Comparison of ENCODE assay signal across 22 cellular contexts in the genomic region with DNA sequence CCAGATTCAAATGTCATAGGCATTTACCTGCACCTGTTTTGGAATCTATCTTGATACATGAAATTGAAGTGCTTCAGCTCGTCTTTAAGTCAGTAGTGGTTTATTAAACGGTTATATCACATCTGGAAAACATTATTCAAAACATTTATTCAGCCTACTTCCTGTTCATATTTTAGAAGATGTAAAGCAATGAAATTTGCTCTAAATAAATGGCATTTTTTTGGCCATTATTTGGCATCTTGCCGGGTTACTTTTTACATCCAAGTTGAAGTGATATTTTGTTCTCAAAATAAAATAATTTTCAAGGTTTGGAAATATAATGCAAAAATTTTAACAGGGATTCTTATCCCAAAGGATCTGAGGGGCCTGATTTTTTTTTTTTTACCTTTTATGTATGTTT.
DNase-seq lines count a peak whose midpoint lies in the region; ATAC-seq, FAIRE-seq and TF ChIP-seq lines count a peak whose summit lies in the region.
"Had no signal": no experiment of that assay in that cellular context is flagged by ENCODE, and none has a peak within 500 bp of the region (broad histone marks: within the 10 kb centered on the region; RNA-seq: fewer than 3 reads in every experiment).

No MANE protein-coding gene starts in this region.

- no TSS peak for BruUV-seq in Caco-2 (replicated peaks; lab: Mats Ljungman, UMichigan)

- H3K9ac ChIP-seq in kidney (ENCODE audit: low read length in 2 of 2): no peak overlapping the region
- H3K9ac ChIP-seq: GM23248 had no signal

- H3K4me3 ChIP-seq in kidney (ENCODE audit: low read length in 2 of 2) (no peak overlapping the region), Caco-2 (ENCODE audit: low read depth, low read length) (no peak overlapping the region)
- H3K4me3 ChIP-seq: A549, GM12878, GM23248 had no signal

- no peaks in the 10 kb centered on the region for H3K9me3 Mint-ChIP-seq in Caco-2 (ENCODE audit: unreplicated experiment)
- H3K9me3 Mint-ChIP-seq: CD4-positive, CD25-positive, alpha-beta regulatory T cell; CD8-positive, alpha-beta T cell had no signal

- H3K27me3 ChIP-seq in Caco-2 (replicated peaks; ENCODE audit: control insufficient read depth, insufficient read depth, low read length): no peaks in the 10 kb centered on the region

- CTCF ChIA-PET in Caco-2 (lab: Charles Lee): interaction anchor here (0.7 kb wide), 1 partner anchor 9 kb away, joined by 3 read pairs; no protein-coding TSS in a partner anchor

- intact Hi-C loops in kidney (cut with DNase I) (no loop called here), Caco-2 (cut with micrococcal nuclease; ENCODE audit: unreplicated experiment) (no loop called here)

- ATAC-seq in SK-N-SH treated with all-trans-retinoic acid at 6 μM for 48 hours: no peak
- ATAC-seq: A549; CD8-positive, alpha-beta T cell; GM12878 had no signal

- DNase-seq in NCI-H1048 (lab: John Stamatoyannopoulos, UW) (peak; percentile 26), kidney (no peak), pons (ENCODE audit: low spot score) (no peak), kidney tubule cell (ENCODE audit: low spot score) (no peak), Caco-2 (no peak)
- DNase-seq: 8988T; C1 segment of cervical spinal cord; CD4-positive, CD25-positive, alpha-beta regulatory T cell; CD8-positive, alpha-beta T cell; DMS 273 treated with DMSO at 0.1 percent for 48 hours; DMS79; EL; GDM1; GM23248; H7; HCEC 1CT had no signal

- H3K4me1 ChIP-seq in kidney (ENCODE audit: control insufficient read depth in 1 of 2, insufficient read depth in 1 of 2, low read depth in 1 of 2, low read length in 2 of 2) (no peaks in the 10 kb centered on the region), Caco-2 (no peaks in the 10 kb centered on the region)
- H3K4me1 ChIP-seq: A549 had no signal

- H3K36me3 ChIP-seq in kidney (ENCODE audit: control insufficient read depth in 1 of 2, insufficient read depth in 2 of 2, low read length in 2 of 2) (no peaks in the 10 kb centered on the region), Caco-2 (ENCODE audit: control insufficient read depth, insufficient read depth, low read length) (no peaks in the 10 kb centered on the region)

- H3K27ac Mint-ChIP-seq in Caco-2 (ENCODE audit: unreplicated experiment): no peak overlapping the region
- H3K27ac Mint-ChIP-seq: CD4-positive, CD25-positive, alpha-beta regulatory T cell; CD8-positive, alpha-beta T cell had no signal

- TF ChIP-seq CTCF in kidney (IDR thresholded peaks at IDR 0.05; ENCODE audit: borderline replicate concordance, extremely low read depth, insufficient read depth): no peak
- no peak for TF ChIP-seq CTCF in Caco-2 (IDR thresholded peaks at IDR 0.05; ENCODE audit: insufficient read depth in 1 of 2, low read depth in 1 of 2, low read length in 1 of 2, severe bottlenecking in 1 of 2, unreplicated experiment in 1 of 2)

- FAIRE-seq in kidney (lab: Jason Lieb, UNC): peak; percentile 15
- FAIRE-seq: A549, D721Med, GM12878, GM19239, H1 had no signal

- H3K9me3 ChIP-seq in kidney (ENCODE audit: control insufficient read depth in 1 of 2, low read length in 2 of 2) (no peaks in the 10 kb centered on the region), Caco-2 (no peaks in the 10 kb centered on the region; the same call in 1 of the 2 replicates)
- H3K9me3 ChIP-seq: A549 had no signal

- POLR2A ChIA-PET in Caco-2 (lab: Charles Lee): no interaction called here

- H3K4me3 Mint-ChIP-seq in Caco-2 (ENCODE audit: unreplicated experiment): no peak overlapping the region
- H3K4me3 Mint-ChIP-seq: CD4-positive, CD25-positive, alpha-beta regulatory T cell; CD8-positive, alpha-beta T cell had no signal

- H3K27ac ChIP-seq in kidney (ENCODE audit: low read depth in 2 of 2, low read length in 2 of 2): no peak overlapping the region
- H3K27ac ChIP-seq: A549, GM23248 had no signal

- no peaks in the 10 kb centered on the region for H3K36me3 Mint-ChIP-seq in Caco-2 (ENCODE audit: insufficient read depth, unreplicated experiment)
- H3K36me3 Mint-ChIP-seq: CD4-positive, CD25-positive, alpha-beta regulatory T cell; CD8-positive, alpha-beta T cell had no signal

- no peaks in the 10 kb centered on the region for H3K4me1 Mint-ChIP-seq in Caco-2 (ENCODE audit: low read depth, unreplicated experiment)
- H3K4me1 Mint-ChIP-seq: CD4-positive, CD25-positive, alpha-beta regulatory T cell had no signal

- H3K27me3 Mint-ChIP-seq in Caco-2 (ENCODE audit: insufficient read depth, unreplicated experiment): peaks cover 5% of the 10 kb centered on the region

TF ChIP-seq in SK-N-SH treated with all-trans-retinoic acid at 6 μM for 48 hours, 23 proteins besides CTCF, POLR2A, EP300 and RAD21:
- TF ChIP-seq, protein P1, sequence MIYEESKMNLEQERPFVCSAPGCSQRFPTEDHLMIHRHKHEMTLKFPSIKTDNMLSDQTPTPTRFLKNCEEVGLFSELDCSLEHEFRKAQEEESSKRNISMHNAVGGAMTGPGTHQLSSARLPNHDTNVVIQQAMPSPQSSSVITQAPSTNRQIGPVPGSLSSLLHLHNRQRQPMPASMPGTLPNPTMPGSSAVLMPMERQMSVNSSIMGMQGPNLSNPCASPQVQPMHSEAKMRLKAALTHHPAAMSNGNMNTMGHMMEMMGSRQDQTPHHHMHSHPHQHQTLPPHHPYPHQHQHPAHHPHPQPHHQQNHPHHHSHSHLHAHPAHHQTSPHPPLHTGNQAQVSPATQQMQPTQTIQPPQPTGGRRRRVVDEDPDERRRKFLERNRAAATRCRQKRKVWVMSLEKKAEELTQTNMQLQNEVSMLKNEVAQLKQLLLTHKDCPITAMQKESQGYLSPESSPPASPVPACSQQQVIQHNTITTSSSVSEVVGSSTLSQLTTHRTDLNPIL (CRISPR knock-in tag; IDR thresholded peaks at IDR 0.05; ENCODE audit: low read depth): no peak
- TF ChIP-seq ZNF8 (CRISPR knock-in tag; IDR thresholded peaks at IDR 0.05) (no peak), ISL1 (CRISPR knock-in tag; IDR thresholded peaks at IDR 0.05) (no peak), TCF4 (CRISPR knock-in tag; IDR thresholded peaks at IDR 0.05; ENCODE audit: borderline replicate concordance) (0 out of 2 replicates have a peak, but pooled peaks have one; percentile 45), SNAI2 (CRISPR knock-in tag; IDR thresholded peaks at IDR 0.05) (no peak), ESRRG (CRISPR knock-in tag; IDR thresholded peaks at IDR 0.05) (no peak)
- TF ChIP-seq, protein P2, sequence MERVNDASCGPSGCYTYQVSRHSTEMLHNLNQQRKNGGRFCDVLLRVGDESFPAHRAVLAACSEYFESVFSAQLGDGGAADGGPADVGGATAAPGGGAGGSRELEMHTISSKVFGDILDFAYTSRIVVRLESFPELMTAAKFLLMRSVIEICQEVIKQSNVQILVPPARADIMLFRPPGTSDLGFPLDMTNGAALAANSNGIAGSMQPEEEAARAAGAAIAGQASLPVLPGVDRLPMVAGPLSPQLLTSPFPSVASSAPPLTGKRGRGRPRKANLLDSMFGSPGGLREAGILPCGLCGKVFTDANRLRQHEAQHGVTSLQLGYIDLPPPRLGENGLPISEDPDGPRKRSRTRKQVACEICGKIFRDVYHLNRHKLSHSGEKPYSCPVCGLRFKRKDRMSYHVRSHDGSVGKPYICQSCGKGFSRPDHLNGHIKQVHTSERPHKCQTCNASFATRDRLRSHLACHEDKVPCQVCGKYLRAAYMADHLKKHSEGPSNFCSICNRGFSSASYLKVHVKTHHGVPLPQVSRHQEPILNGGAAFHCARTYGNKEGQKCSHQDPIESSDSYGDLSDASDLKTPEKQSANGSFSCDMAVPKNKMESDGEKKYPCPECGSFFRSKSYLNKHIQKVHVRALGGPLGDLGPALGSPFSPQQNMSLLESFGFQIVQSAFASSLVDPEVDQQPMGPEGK (CRISPR knock-in tag; IDR thresholded peaks at IDR 0.05; ENCODE audit: borderline replicate concordance): no peak
- TF ChIP-seq, protein P3, sequence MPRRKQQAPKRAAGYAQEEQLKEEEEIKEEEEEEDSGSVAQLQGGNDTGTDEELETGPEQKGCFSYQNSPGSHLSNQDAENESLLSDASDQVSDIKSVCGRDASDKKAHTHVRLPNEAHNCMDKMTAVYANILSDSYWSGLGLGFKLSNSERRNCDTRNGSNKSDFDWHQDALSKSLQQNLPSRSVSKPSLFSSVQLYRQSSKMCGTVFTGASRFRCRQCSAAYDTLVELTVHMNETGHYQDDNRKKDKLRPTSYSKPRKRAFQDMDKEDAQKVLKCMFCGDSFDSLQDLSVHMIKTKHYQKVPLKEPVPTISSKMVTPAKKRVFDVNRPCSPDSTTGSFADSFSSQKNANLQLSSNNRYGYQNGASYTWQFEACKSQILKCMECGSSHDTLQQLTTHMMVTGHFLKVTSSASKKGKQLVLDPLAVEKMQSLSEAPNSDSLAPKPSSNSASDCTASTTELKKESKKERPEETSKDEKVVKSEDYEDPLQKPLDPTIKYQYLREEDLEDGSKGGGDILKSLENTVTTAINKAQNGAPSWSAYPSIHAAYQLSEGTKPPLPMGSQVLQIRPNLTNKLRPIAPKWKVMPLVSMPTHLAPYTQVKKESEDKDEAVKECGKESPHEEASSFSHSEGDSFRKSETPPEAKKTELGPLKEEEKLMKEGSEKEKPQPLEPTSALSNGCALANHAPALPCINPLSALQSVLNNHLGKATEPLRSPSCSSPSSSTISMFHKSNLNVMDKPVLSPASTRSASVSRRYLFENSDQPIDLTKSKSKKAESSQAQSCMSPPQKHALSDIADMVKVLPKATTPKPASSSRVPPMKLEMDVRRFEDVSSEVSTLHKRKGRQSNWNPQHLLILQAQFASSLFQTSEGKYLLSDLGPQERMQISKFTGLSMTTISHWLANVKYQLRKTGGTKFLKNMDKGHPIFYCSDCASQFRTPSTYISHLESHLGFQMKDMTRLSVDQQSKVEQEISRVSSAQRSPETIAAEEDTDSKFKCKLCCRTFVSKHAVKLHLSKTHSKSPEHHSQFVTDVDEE (CRISPR knock-in tag; IDR thresholded peaks at IDR 0.05): no peak
